In genomic region chr18:42742474-42742873, GRCh38 we compare ENCODE assay signal across 29 cellular contexts.
"Had no signal": no experiment of that assay in that cellular context is flagged by ENCODE, and none has a peak within 500 bp of the region (broad histone marks: within the 10 kb centered on the region; RNA-seq: fewer than 3 reads in every experiment).

No MANE protein-coding gene starts in this region.

- H3K27ac Mint-ChIP-seq: activated CD4-positive, alpha-beta memory T cell treated with anti-CD3 and anti-CD28 coated beads, Interleukin-2, amount 10 ng/mL, durations not matched to agents 7 days and 5 days; activated CD4-positive, alpha-beta T cell treated with anti-CD3 and anti-CD28 coated beads, Interleukin-2, amount 10 ng/mL, durations not matched to agents 7 days and 5 days; activated naive CD4-positive, alpha-beta T cell treated with anti-CD3 and anti-CD28 coated beads, Interleukin-2, amount 10 ng/mL, durations not matched to agents 7 days and 5 days; activated naive CD8-positive, alpha-beta T cell treated with anti-CD3 and anti-CD28 coated beads, Interleukin-2, amount 10 ng/mL, durations not matched to agents 7 days and 5 days; activated T-cell treated with anti-CD3 and anti-CD28 coated beads, Interleukin-2, amount 50 U/mL, for 24 hours; brain; natural killer cell treated with Interleukin-12 subunit alpha and Interleukin-12 subunit beta and Interleukin-15 and Interleukin-18, amount 100 ng/mL, for 72 hours; stimulated activated effector memory CD8-positive, alpha-beta T cell treated with anti-CD3 and anti-CD28 coated beads, Interleukin-12 subunit alpha, Interleukin-12 subunit beta, amount 100 ng/mL, for 72 hours; stimulated activated naive CD8-positive, alpha-beta T cell treated with anti-CD3 and anti-CD28 coated beads, Interleukin-15, amount 100 ng/mL, for 72 hours had no signal

- H3K4me3 ChIP-seq: ascending aorta, coronary artery, dorsolateral prefrontal cortex, heart left ventricle, left lung, lower lobe of right lung, right lobe of liver, thyroid gland, upper lobe of left lung, vagina had no signal

- H3K27ac ChIP-seq: ascending aorta, coronary artery, dorsolateral prefrontal cortex, heart left ventricle, left lung, lower lobe of right lung, neutrophil, right lobe of liver, thyroid gland, upper lobe of left lung, vagina had no signal

- H3K4me1 Mint-ChIP-seq: activated CD4-positive, alpha-beta memory T cell treated with anti-CD3 and anti-CD28 coated beads, Interleukin-2, amount 10 ng/mL, durations not matched to agents 7 days and 5 days; activated CD4-positive, alpha-beta T cell treated with anti-CD3 and anti-CD28 coated beads, Interleukin-2, amount 10 ng/mL, durations not matched to agents 7 days and 5 days; activated naive CD4-positive, alpha-beta T cell treated with anti-CD3 and anti-CD28 coated beads, Interleukin-2, amount 10 ng/mL, durations not matched to agents 7 days and 5 days; activated naive CD8-positive, alpha-beta T cell treated with anti-CD3 and anti-CD28 coated beads, Interleukin-2, amount 10 ng/mL, durations not matched to agents 7 days and 5 days; brain; stimulated activated effector memory CD8-positive, alpha-beta T cell treated with anti-CD3 and anti-CD28 coated beads, Interleukin-12 subunit alpha, Interleukin-12 subunit beta, amount 100 ng/mL, for 72 hours; stimulated activated naive CD8-positive, alpha-beta T cell treated with anti-CD3 and anti-CD28 coated beads, Interleukin-15, amount 100 ng/mL, for 72 hours had no signal

- H3K27me3 ChIP-seq: ascending aorta, heart left ventricle, left lung, neutrophil, right lobe of liver, thyroid gland, upper lobe of left lung, vagina had no signal

- H3K27me3 Mint-ChIP-seq: activated CD4-positive, alpha-beta memory T cell treated with anti-CD3 and anti-CD28 coated beads, Interleukin-2, amount 10 ng/mL, durations not matched to agents 7 days and 5 days; activated CD4-positive, alpha-beta T cell treated with anti-CD3 and anti-CD28 coated beads, Interleukin-2, amount 10 ng/mL, durations not matched to agents 7 days and 5 days; activated naive CD4-positive, alpha-beta T cell treated with anti-CD3 and anti-CD28 coated beads, Interleukin-2, amount 10 ng/mL, durations not matched to agents 7 days and 5 days; activated naive CD8-positive, alpha-beta T cell treated with anti-CD3 and anti-CD28 coated beads, Interleukin-2, amount 10 ng/mL, durations not matched to agents 7 days and 5 days; activated T-cell treated with anti-CD3 and anti-CD28 coated beads, Interleukin-2, amount 50 U/mL, for 24 hours; brain; natural killer cell treated with Interleukin-12 subunit alpha and Interleukin-12 subunit beta and Interleukin-15 and Interleukin-18, amount 100 ng/mL, for 72 hours; stimulated activated naive CD8-positive, alpha-beta T cell treated with anti-CD3 and anti-CD28 coated beads, Interleukin-15, amount 100 ng/mL, for 72 hours had no signal

- H3K4me3 Mint-ChIP-seq: activated CD4-positive, alpha-beta memory T cell treated with anti-CD3 and anti-CD28 coated beads, Interleukin-2, amount 10 ng/mL, durations not matched to agents 7 days and 5 days; activated CD4-positive, alpha-beta T cell treated with anti-CD3 and anti-CD28 coated beads, Interleukin-2, amount 10 ng/mL, durations not matched to agents 7 days and 5 days; activated naive CD4-positive, alpha-beta T cell treated with anti-CD3 and anti-CD28 coated beads, Interleukin-2, amount 10 ng/mL, durations not matched to agents 7 days and 5 days; activated naive CD8-positive, alpha-beta T cell treated with anti-CD3 and anti-CD28 coated beads, Interleukin-2, amount 10 ng/mL, durations not matched to agents 7 days and 5 days; activated T-cell treated with anti-CD3 and anti-CD28 coated beads, Interleukin-2, amount 50 U/mL, for 24 hours; brain; natural killer cell treated with Interleukin-12 subunit alpha and Interleukin-12 subunit beta and Interleukin-15 and Interleukin-18, amount 100 ng/mL, for 72 hours; stimulated activated effector memory CD8-positive, alpha-beta T cell treated with anti-CD3 and anti-CD28 coated beads, Interleukin-12 subunit alpha, Interleukin-12 subunit beta, amount 100 ng/mL, for 72 hours; stimulated activated naive CD8-positive, alpha-beta T cell treated with anti-CD3 and anti-CD28 coated beads, Interleukin-15, amount 100 ng/mL, for 72 hours had no signal

- H3K4me1 ChIP-seq: ascending aorta, heart left ventricle, left lung, lower lobe of right lung, thyroid gland, upper lobe of left lung, vagina had no signal

- H3K36me3 ChIP-seq: ascending aorta, heart left ventricle, left lung, lower lobe of right lung, neutrophil, right lobe of liver, thyroid gland, upper lobe of left lung, vagina had no signal

- H3K9me3 ChIP-seq: ascending aorta, heart left ventricle, left lung, lower lobe of right lung, neutrophil, right lobe of liver, thyroid gland, upper lobe of left lung, vagina had no signal

- H3K9me3 Mint-ChIP-seq: activated naive CD4-positive, alpha-beta T cell treated with anti-CD3 and anti-CD28 coated beads, Interleukin-2, amount 10 ng/mL, durations not matched to agents 7 days and 5 days; activated naive CD8-positive, alpha-beta T cell treated with anti-CD3 and anti-CD28 coated beads, Interleukin-2, amount 10 ng/mL, durations not matched to agents 7 days and 5 days; activated T-cell treated with anti-CD3 and anti-CD28 coated beads, Interleukin-2, amount 50 U/mL, for 24 hours had no signal

- ATAC-seq: heart left ventricle; left lung; lower lobe of right lung; natural killer cell treated with Interleukin-12 subunit alpha and Interleukin-12 subunit beta and Interleukin-15 and Interleukin-18, amount 100 ng/mL, for 72 hours; stimulated activated effector memory CD8-positive, alpha-beta T cell treated with anti-CD3 and anti-CD28 coated beads, Interleukin-12 subunit alpha, Interleukin-12 subunit beta, amount 100 ng/mL, for 72 hours; stimulated activated naive CD8-positive, alpha-beta T cell treated with anti-CD3 and anti-CD28 coated beads, Interleukin-15, amount 100 ng/mL, for 72 hours had no signal

- DNase-seq: activated CD4-positive, alpha-beta memory T cell treated with anti-CD3 and anti-CD28 coated beads, Interleukin-2, amount 10 ng/mL, durations not matched to agents 7 days and 5 days; activated CD4-positive, alpha-beta T cell treated with anti-CD3 and anti-CD28 coated beads for 1 hour; activated CD4-positive, alpha-beta T cell treated with anti-CD3 and anti-CD28 coated beads, Interleukin-2, amount 10 ng/mL, durations not matched to agents 7 days and 5 days; activated CD8-positive, alpha-beta memory T cell treated with anti-CD3 and anti-CD28 coated beads, Interleukin-2, amount 50 U/mL, for 48 hours; activated gamma-delta T cell; activated naive CD4-positive, alpha-beta T cell treated with anti-CD3 and anti-CD28 coated beads, Interleukin-2, amount 10 ng/mL, durations not matched to agents 7 days and 5 days; activated naive CD8-positive, alpha-beta T cell treated with anti-CD3 and anti-CD28 coated beads, Interleukin-2, amount 10 ng/mL, durations not matched to agents 7 days and 5 days; activated T-cell treated with anti-CD3 and anti-CD28 coated beads, Interleukin-2, amount 50 U/mL, for 24 hours; dorsolateral prefrontal cortex; effector memory CD4-positive, alpha-beta T cell; erythroblast; heart left ventricle; hypothalamus; left lung; lower lobe of right lung; right lobe of liver; stimulated activated CD4-positive, alpha-beta T cell treated with anti-CD3 and anti-CD28 coated beads, Interleukin-12 subunit alpha, Interleukin-12 subunit beta, amount 100 ng/mL, for 4 hours; stimulated activated CD4-positive, alpha-beta T cell treated with anti-CD3 and anti-CD28 coated beads, Interleukin-4, amount 100 ng/mL, for 24 hours; stimulated activated naive CD8-positive, alpha-beta T cell treated with anti-CD3 and anti-CD28 coated beads, Interleukin-15, amount 100 ng/mL, for 72 hours; substantia nigra; thyroid gland; upper lobe of left lung had no signal

- H3K36me3 Mint-ChIP-seq: activated naive CD4-positive, alpha-beta T cell treated with anti-CD3 and anti-CD28 coated beads, Interleukin-2, amount 10 ng/mL, durations not matched to agents 7 days and 5 days; activated naive CD8-positive, alpha-beta T cell treated with anti-CD3 and anti-CD28 coated beads, Interleukin-2, amount 10 ng/mL, durations not matched to agents 7 days and 5 days; brain; natural killer cell treated with Interleukin-12 subunit alpha and Interleukin-12 subunit beta and Interleukin-15 and Interleukin-18, amount 100 ng/mL, for 72 hours; stimulated activated effector memory CD8-positive, alpha-beta T cell treated with anti-CD3 and anti-CD28 coated beads, Interleukin-12 subunit alpha, Interleukin-12 subunit beta, amount 100 ng/mL, for 72 hours had no signal
